In genomic region chr6:31763617-31763940, GRCh38 we compare ENCODE assay signal across 11 cellular contexts. TPM values are rescaled to one million over a fixed set of nuclear protein-coding genes. Genes with fewer than 3 reads are reported as not detected.
DNase-seq lines count a peak whose midpoint lies in the region; ATAC-seq, FAIRE-seq and TF ChIP-seq lines count a peak whose summit lies in the region.
"Had no signal": no experiment of that assay in that cellular context is flagged by ENCODE, and none has a peak within 500 bp of the region (broad histone marks: within the 10 kb centered on the region; RNA-seq: fewer than 3 reads in every experiment).

No MANE protein-coding gene starts in this region.

- H3K9me3 Mint-ChIP-seq in Caco-2 (ENCODE audit: unreplicated experiment): no peaks in the 10 kb centered on the region
- H3K9me3 Mint-ChIP-seq: activated naive CD4-positive, alpha-beta T cell treated with anti-CD3 and anti-CD28 coated beads, Interleukin-2, amount 50 U/mL, for 24 hours had no signal

- peak overlapping the region in 1 of 2 experiments; percentile 37 for H2BK12ac ChIP-seq in mesenchymal stem cell (ENCODE audit: low read length in 2 of 2)

- peak overlapping the region; percentile 80 to 84 for H3K18ac ChIP-seq in mesenchymal stem cell (ENCODE audit: low read depth in 1 of 2, low read length in 2 of 2)

- no peak overlapping the region for H3K4me2 ChIP-seq in mesenchymal stem cell (ENCODE audit: low read length, poor library complexity, severe bottlenecking)
- H3K4me2 ChIP-seq: KMS-11 had no signal

- H3K36me3 ChIP-seq in Caco-2 (ENCODE audit: control insufficient read depth, insufficient read depth, low read length): 0 out of 2 replicates have a peak, but pooled peaks cover 1% of the 10 kb centered on the region
- peaks cover 15 to 27% of the 10 kb centered on the region in 2 experiments for H3K36me3 ChIP-seq in mesenchymal stem cell (ENCODE audit: control insufficient read depth in 1 of 2, insufficient read depth in 2 of 2, low read depth in 1 of 2, low read length in 2 of 2)
- H3K36me3 ChIP-seq: thoracic aorta had no signal

- peak overlapping the region in 1 of 2 experiments; percentile 28 for H3K14ac ChIP-seq in mesenchymal stem cell (ENCODE audit: low read length in 2 of 2)

- H3K27me3 ChIP-seq in Caco-2 (replicated peaks; ENCODE audit: control insufficient read depth, insufficient read depth, low read length): no peaks in the 10 kb centered on the region
- H3K27me3 ChIP-seq in mesenchymal stem cell (ENCODE audit: control insufficient read depth in 1 of 2, insufficient read depth in 1 of 2, low read length in 2 of 2): peaks cover 0 to 6% of the 10 kb centered on the region in 2 experiments

- no peak overlapping the region for H2BK120ac ChIP-seq in mesenchymal stem cell (ENCODE audit: low read depth, low read length)

- no peak overlapping the region for H2AFZ ChIP-seq in mesenchymal stem cell (ENCODE audit: low read depth, low read length)

- no peak overlapping the region for H2AK5ac ChIP-seq in mesenchymal stem cell (ENCODE audit: low read length, severe bottlenecking)

- BruUV-seq in Caco-2 (replicated peaks; lab: Mats Ljungman, UMichigan): no TSS peak

- H3K23ac ChIP-seq in mesenchymal stem cell (ENCODE audit: low read length in 2 of 2): no peak overlapping the region

- H3K36me3 Mint-ChIP-seq in Caco-2 (ENCODE audit: insufficient read depth, unreplicated experiment): peaks cover 18% of the 10 kb centered on the region

- no peaks in the 10 kb centered on the region for H3K27me3 Mint-ChIP-seq in Caco-2 (ENCODE audit: insufficient read depth, unreplicated experiment)
- H3K27me3 Mint-ChIP-seq: activated naive CD4-positive, alpha-beta T cell treated with anti-CD3 and anti-CD28 coated beads, Interleukin-2, amount 50 U/mL, for 24 hours had no signal

- peak overlapping the region; percentile 36 for H2BK15ac ChIP-seq in mesenchymal stem cell (ENCODE audit: low read depth, poor library complexity, severe bottlenecking)

- 2% methylated on average over 1 of the region's 1 CpG for WGBS in mesenchymal stem cell

- peak overlapping the region; percentile 94 for H4K8ac ChIP-seq in mesenchymal stem cell (ENCODE audit: low read length)

- CTCF ChIA-PET in Caco-2 (lab: Charles Lee): interaction anchor here (0.6 to 0.8 kb wide), 3 partner anchors 25 to 83 kb away, joined by 3 to 6 read pairs (median 3); partner anchors contain the start of genes ABHD16A and LY6G5C

- peak overlapping the region; percentile 9 to 27 for H3K4ac ChIP-seq in mesenchymal stem cell (ENCODE audit: low read depth in 1 of 2, low read length in 2 of 2)

- peak overlapping the region; percentile 4 for H3K4me3 Mint-ChIP-seq in Caco-2 (ENCODE audit: unreplicated experiment)
- H3K4me3 Mint-ChIP-seq: activated naive CD4-positive, alpha-beta T cell treated with anti-CD3 and anti-CD28 coated beads, Interleukin-2, amount 50 U/mL, for 24 hours had no signal

- peaks cover 10% of the 10 kb centered on the region for H3K4me1 Mint-ChIP-seq in Caco-2 (ENCODE audit: low read depth, unreplicated experiment)

- H3K4me1 ChIP-seq in Caco-2 (peaks cover 9% of the 10 kb centered on the region), mesenchymal stem cell (ENCODE audit: control insufficient read depth, insufficient read depth, low read depth, low read length) (peaks cover 12% of the 10 kb centered on the region)

- no peaks in the 10 kb centered on the region for H3K79me1 ChIP-seq in mesenchymal stem cell (replicated peaks; ENCODE audit: low read length, poor library complexity, severe bottlenecking)

- H3K4me3 ChIP-seq in Caco-2 (ENCODE audit: low read depth, low read length): no peak overlapping the region
- no peak overlapping the region for H3K4me3 ChIP-seq in mesenchymal stem cell (ENCODE audit: insufficient read depth in 1 of 2, low read depth in 1 of 2, low read length in 2 of 2)
- H3K4me3 ChIP-seq: thoracic aorta had no signal

- no peaks in the 10 kb centered on the region for H3K9me3 ChIP-seq in Caco-2
- H3K9me3 ChIP-seq in mesenchymal stem cell (ENCODE audit: control insufficient read depth, low read length): no peaks in the 10 kb centered on the region
- H3K9me3 ChIP-seq: thoracic aorta had no signal

- POLR2A ChIA-PET in Caco-2 (lab: Charles Lee): no interaction called here

- no peak overlapping the region for H2BK5ac ChIP-seq in mesenchymal stem cell (ENCODE audit: low read depth, low read length, poor library complexity, severe bottlenecking)

- H3K27ac Mint-ChIP-seq in Caco-2 (ENCODE audit: unreplicated experiment): peak overlapping the region; percentile 29
- H3K27ac Mint-ChIP-seq: activated naive CD4-positive, alpha-beta T cell treated with anti-CD3 and anti-CD28 coated beads, Interleukin-2, amount 50 U/mL, for 24 hours had no signal

- H3K27ac ChIP-seq in mesenchymal stem cell (ENCODE audit: low read length, poor library complexity, severe bottlenecking): no peak overlapping the region
- H3K27ac ChIP-seq: thoracic aorta had no signal

- TF ChIP-seq CTCF in Caco-2 (IDR thresholded peaks at IDR 0.05; ENCODE audit: insufficient read depth in 1 of 2, low read depth in 1 of 2, low read length in 1 of 2, severe bottlenecking in 1 of 2, unreplicated experiment in 1 of 2): no peak
- TF ChIP-seq CTCF in omental fat pad (IDR thresholded peaks at IDR 0.05): no peak

- intact Hi-C loops in Caco-2 (cut with micrococcal nuclease; ENCODE audit: unreplicated experiment): loop anchor here (1.0 to 2.0 kb wide), 2 partner anchors 25 to 34 kb away; partner anchors contain the start of gene DDAH2

- peak; percentile 61 to 67 for DNase-seq in Caco-2
- peak; percentile 32 for DNase-seq in HTR-8/SVneo (ENCODE audit: insufficient read length, low spot score)
- DNase-seq in dedifferentiated amniotic fluid mesenchymal stem cell (ENCODE audit: extremely low spot score): peak; percentile 73
- DNase-seq in mesenchymal stem cell: peak; percentile 36
- DNase-seq in HK-2 (ENCODE audit: unreplicated experiment): no peak
- no peak for DNase-seq in omental fat pad (ENCODE audit: low spot score)
- DNase-seq in NCI-H2171 (lab: John Stamatoyannopoulos, UW): no peak

- FAIRE-seq in HTR-8/SVneo (lab: Jason Lieb, UNC): peak; percentile 48

- peak overlapping the region; percentile 47 for H3K9ac ChIP-seq in mesenchymal stem cell (ENCODE audit: low read length)
- H3K9ac ChIP-seq: KMS-11 had no signal

- H4K91ac ChIP-seq in mesenchymal stem cell (ENCODE audit: low read length): peak overlapping the region; percentile 98

- ATAC-seq in omental fat pad (ENCODE audit: low FRiP score) (no peak), HG03097 (IDR thresholded peaks at IDR 0.05; ENCODE audit: low FRiP score, unreplicated experiment) (no peak)

RNA-seq across cellular contexts. Expression of gene SAPCD1, which starts 1.1 kb away (rescaled TPM):
- 6.4 and 13.0 TPM in 2 replicates for total RNA-seq in Caco-2 (2022)
- polyA plus RNA-seq in mesenchymal stem cell (2013, experiment 1 of 2): 0.87 TPM
- polyA plus RNA-seq in mesenchymal stem cell (2013, experiment 2 of 2): 0.15 TPM
- total RNA-seq in omental fat pad: not detected

RNA-seq across cellular contexts. Expression of gene VWA7, which starts 13.5 kb away (rescaled TPM):
- total RNA-seq in Caco-2 (2022): 0.61 and 1.5 TPM in 2 replicates
- polyA plus RNA-seq in mesenchymal stem cell (2013, experiment 1 of 2): 0.39 TPM
- polyA plus RNA-seq in mesenchymal stem cell (2013, experiment 2 of 2): 0.16 TPM
- total RNA-seq in omental fat pad: 1 to 10 TPM in 1 of 4 donors, under 1 TPM in 2, not detected in 1; 0.36 to 1.6 (median 0.56) TPM

RNA-seq across cellular contexts. Expression of gene MSH5, which starts 23.8 kb away (rescaled TPM):
- total RNA-seq in Caco-2 (2022) (49.6 and 51.0 TPM in 2 replicates), omental fat pad (10 to 100 TPM in 1 of 4 donors, 1 to 10 TPM in 3; 5.4 to 17.0 (median 7.3) TPM)
- 8.2 TPM for polyA plus RNA-seq in mesenchymal stem cell (2013, experiment 1 of 2)
- polyA plus RNA-seq in mesenchymal stem cell (2013, experiment 2 of 2): 6.3 TPM

RNA-seq across cellular contexts. Expression of gene CLIC1, which starts 27.2 kb away (rescaled TPM):
- 374 and 420 TPM in 2 replicates for total RNA-seq in Caco-2 (2022)
- polyA plus RNA-seq in mesenchymal stem cell (2013, experiment 1 of 2): 472 TPM
- 466 TPM for polyA plus RNA-seq in mesenchymal stem cell (2013, experiment 2 of 2)
- 100 to 1,000 TPM; 244 to 443 (median 336) TPM for total RNA-seq in omental fat pad

RNA-seq across cellular contexts. Expression of gene VARS1, which starts 32.0 kb away (rescaled TPM):
- total RNA-seq in Caco-2 (2022) (132 and 135 TPM in 2 replicates), omental fat pad (10 to 100 TPM; 31.6 to 47.0 (median 34.6) TPM)
- polyA plus RNA-seq in mesenchymal stem cell (2013, experiment 1 of 2): 36.2 TPM
- 34.7 TPM for polyA plus RNA-seq in mesenchymal stem cell (2013, experiment 2 of 2)

Comparison
In these comparisons a context has a peak if more than half of its experiments do, and no peak if none do; other contexts are left out.
1. DNase-seq: peak in Caco-2 (2 of 2), HTR-8/SVneo (single experiment), dedifferentiated amniotic fluid mesenchymal stem cell (single experiment) and mesenchymal stem cell (single experiment); none in HK-2 (single experiment), omental fat pad (single experiment) and NCI-H2171 (single experiment).